Comparison of ENCODE assay signal across 14 cellular contexts in genomic region chr1:221327954-221328353, GRCh38.
DNase-seq lines count a peak whose midpoint lies in the region; FAIRE-seq and TF ChIP-seq lines count a peak whose summit lies in the region.
"Had no signal": no experiment of that assay in that cellular context is flagged by ENCODE, and none has a peak within 500 bp of the region (broad histone marks: within the 10 kb centered on the region; RNA-seq: fewer than 3 reads in every experiment).

No MANE protein-coding gene starts in this region.

- H3K4me1 ChIP-seq in vagina = no peaks in the 10 kb centered on the region

- FAIRE-seq in urothelium cell line (lab: Jason Lieb, UNC) = no peak
- FAIRE-seq: astrocyte had no signal

- POLR2A ChIA-PET in HEK293T (lab: Yijun Ruan, JAX) = interaction anchor here (1.1 kb wide), 1 partner anchor 8 kb away, joined by 3 read pairs; no protein-coding TSS in a partner anchor

- TF ChIP-seq CTCF in vagina (IDR thresholded peaks at IDR 0.05) = no peak

- CTCF ChIA-PET in HEK293T (lab: Yijun Ruan, JAX) = no interaction called here

- no peak for TF ChIP-seq POLR2A in vagina (IDR thresholded peaks at IDR 0.05)

- no peaks in the 10 kb centered on the region for H3K27me3 ChIP-seq in vagina

- H3K9me3 ChIP-seq in vagina = no peaks in the 10 kb centered on the region

- intact Hi-C loops in vagina (cut with DNase I) = no loop called here

- H3K27ac ChIP-seq in vagina = no peak overlapping the region
- H3K27ac ChIP-seq: KMS-11 had no signal

- H3K4me3 ChIP-seq in vagina = no peak overlapping the region

- DNase-seq in HEK293T (ENCODE audit: extremely low spot score) (peak; percentile 32), NCI-H1694 treated with DMSO at 0.1 percent for 48 hours (lab: John Stamatoyannopoulos, UW) (peak; percentile 38), NCI-H69 (lab: John Stamatoyannopoulos, UW) (peak; percentile 100), left kidney (ENCODE audit: low read depth, low spot score) (peak; percentile 27), urothelium cell line (ENCODE audit: low spot score) (no peak), NCI-H226 (no peak), vagina (ENCODE audit: extremely low spot score in 2 of 2) (no peak)
- DNase-seq: activated CD8-positive, alpha-beta memory T cell treated with anti-CD3 and anti-CD28 coated beads, Interleukin-2, amount 10 ng/mL, durations not matched to agents 7 days and 5 days; activated gamma-delta T cell; AML-193; immature natural killer cell; NCI-H526 had no signal

- no peaks in the 10 kb centered on the region for H3K36me3 ChIP-seq in vagina

TF ChIP-seq in HEK293T, 16 proteins besides CTCF, POLR2A, EP300 and RAD21:
- TF ChIP-seq HDGF (IDR thresholded peaks at IDR 0.05; ENCODE audit: borderline replicate concordance) = no peak
- TF ChIP-seq FOXK2 (IDR thresholded peaks at IDR 0.05) = no peak
- TF ChIP-seq FOXM1 (IDR thresholded peaks at IDR 0.05; ENCODE audit: borderline replicate concordance) = no peak
- no peak for TF ChIP-seq L3MBTL2 (conservative IDR thresholded peaks at IDR 0.05)
- peak; percentile 27; the same call in 1 of the 2 replicates for TF ChIP-seq PKNOX1 (IDR thresholded peaks at IDR 0.05)

Comparison
In these comparisons a context has a peak if more than half of its experiments do, and no peak if none do; other contexts are left out.
1. DNase-seq: peak in HEK293T (single experiment), NCI-H1694 treated with DMSO at 0.1 percent for 48 hours (single experiment), NCI-H69 (single experiment) and left kidney (single experiment); none in urothelium cell line (single experiment), NCI-H226 (single experiment) and vagina (0 of 2).